Comparison of ENCODE assay signal across 8 cellular contexts in the genomic region with DNA sequence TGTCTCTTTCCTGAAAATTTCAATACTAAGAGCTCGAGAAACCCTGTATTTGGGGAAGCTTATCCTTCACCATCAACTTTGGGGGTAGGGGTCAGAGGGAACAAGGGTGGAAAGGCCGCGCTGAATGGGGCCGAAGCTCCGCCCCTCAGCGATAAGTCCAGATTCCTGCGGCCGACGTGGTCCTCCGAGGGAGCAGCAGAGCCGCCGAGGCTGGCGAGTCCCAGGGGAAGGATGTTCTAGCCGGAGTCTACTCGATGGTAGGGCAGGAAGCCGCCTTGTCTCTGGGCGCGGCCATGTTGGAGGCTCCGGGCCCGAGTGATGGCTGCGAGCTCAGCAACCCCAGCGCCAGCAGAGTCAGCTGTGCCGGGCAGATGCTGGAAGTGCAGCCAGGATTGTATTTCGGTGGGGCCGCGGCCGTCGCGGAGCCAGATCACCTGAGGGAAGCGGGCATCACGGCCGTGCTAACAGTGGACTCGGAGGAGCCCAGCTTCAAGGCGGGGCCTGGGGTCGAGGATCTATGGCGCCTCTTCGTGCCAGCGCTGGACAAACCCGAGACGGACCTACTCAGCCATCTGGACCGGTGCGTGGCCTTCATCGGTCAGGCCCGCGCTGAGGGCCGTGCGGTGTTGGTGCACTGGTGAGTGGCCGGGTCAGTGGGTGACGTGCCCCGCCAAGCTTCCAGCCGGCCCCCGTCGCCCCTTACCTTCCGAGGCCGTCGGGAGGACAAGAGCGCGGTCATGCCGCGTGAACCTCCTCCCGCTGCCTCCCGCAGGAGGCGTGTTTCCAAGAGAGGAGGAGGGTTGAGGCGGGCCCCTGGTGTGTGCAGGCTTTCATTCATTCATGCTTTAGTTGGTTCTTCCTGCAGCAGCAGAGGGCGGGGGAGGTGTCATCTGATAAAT. TPM values are rescaled to one million over a fixed set of nuclear protein-coding genes. Genes with fewer than 3 reads are reported as not detected.
DNase-seq lines count a peak whose midpoint lies in the region; ATAC-seq and TF ChIP-seq lines count a peak whose summit lies in the region.

A gene with protein sequence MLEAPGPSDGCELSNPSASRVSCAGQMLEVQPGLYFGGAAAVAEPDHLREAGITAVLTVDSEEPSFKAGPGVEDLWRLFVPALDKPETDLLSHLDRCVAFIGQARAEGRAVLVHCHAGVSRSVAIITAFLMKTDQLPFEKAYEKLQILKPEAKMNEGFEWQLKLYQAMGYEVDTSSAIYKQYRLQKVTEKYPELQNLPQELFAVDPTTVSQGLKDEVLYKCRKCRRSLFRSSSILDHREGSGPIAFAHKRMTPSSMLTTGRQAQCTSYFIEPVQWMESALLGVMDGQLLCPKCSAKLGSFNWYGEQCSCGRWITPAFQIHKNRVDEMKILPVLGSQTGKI (plus strand): TSS at position 278 of the 899 bp plus-strand sequence. CDS start 16 bp downstream, at position 294.

- H3K4me2 ChIP-seq in GM23248 (ENCODE audit: unreplicated experiment) = peak within 1 kb of the TSS; percentile 85

- H3K79me2 ChIP-seq in GM23248 (ENCODE audit: insufficient read depth) = peaks cover 46% of the 10 kb centered on the region

- peaks cover 42% of the 10 kb centered on the region for H3K36me3 Mint-ChIP-seq in activated T-helper 2 cell treated with anti-CD3 and anti-CD28 coated beads, Interferon-gamma antibody, Interleukin-2, Interleukin-4, amounts not matched to agents 10 μg/mL and 5 μg/mL and 100 μg/mL, durations not matched to agents 14 hours and 24 hours and 36 hours (ENCODE audit: low read depth)
- peaks cover 13% of the 10 kb centered on the region for H3K36me3 Mint-ChIP-seq in natural killer cell

- H3K4me1 ChIP-seq in GM23248 (ENCODE audit: insufficient read depth) (peaks cover 19% of the 10 kb centered on the region), RWPE2 (ENCODE audit: insufficient read depth, poor library complexity, severe bottlenecking) (peaks cover 10% of the 10 kb centered on the region)

- no peaks in the 10 kb centered on the region for H3K9me3 ChIP-seq in GM23248 (ENCODE audit: low read depth)
- H3K9me3 ChIP-seq in RWPE2 (ENCODE audit: severe bottlenecking) = no peaks in the 10 kb centered on the region

- peak within 1 kb of the TSS; percentile 89 for H2AFZ ChIP-seq in GM23248

- no peaks in the 10 kb centered on the region for H3F3A ChIP-seq in GM23248 (ENCODE audit: insufficient read depth)

- H4K20me1 ChIP-seq in GM23248 (ENCODE audit: insufficient read depth) = no peaks in the 10 kb centered on the region

- no peaks in the 10 kb centered on the region for H3K9me2 ChIP-seq in GM23248 (ENCODE audit: insufficient read depth)

- H3K27me3 ChIP-seq in GM23248 (replicated peaks; ENCODE audit: insufficient read depth) (no peaks in the 10 kb centered on the region), RWPE2 (ENCODE audit: insufficient read depth, poor library complexity, severe bottlenecking) (no peaks in the 10 kb centered on the region)

- 1 to 2% methylated on average over 52 to 54 of the region's 65 CpGs for WGBS in GM23248 (ENCODE audit: low coverage in 1 of 2, low lambda C conversion rate in 2 of 2, missing lambda C conversion rate in 2 of 2), 2 experiments

- peak; percentile 95 for DNase-seq in EL
- DNase-seq in GM23248 = peak; percentile 99
- peak; percentile 95 for DNase-seq in LHCN-M2 (ENCODE audit: low read depth)
- peak; percentile 96 for DNase-seq in RWPE2 (ENCODE audit: low spot score)
- DNase-seq in activated T-helper 2 cell treated with anti-CD3 and anti-CD28 coated beads, Interferon-gamma antibody, Interleukin-2, Interleukin-4, amounts not matched to agents 10 μg/mL and 5 μg/mL and 100 μg/mL, durations not matched to agents 14 hours and 24 hours and 36 hours (ENCODE audit: low spot score) = peak; percentile 83
- peak; percentile 96 for DNase-seq in fibroblast of mammary gland (ENCODE audit: low read depth)
- DNase-seq in natural killer cell = peak; percentile 72
- DNase-seq in stimulated activated naive CD8-positive, alpha-beta T cell treated with anti-CD3 and anti-CD28 coated beads, Interleukin-15, Interleukin-2, amounts not matched to agents 100 U/mL and 50 U/mL, for 24 hours = peak; percentile 90

- peak; percentile 33 for TF ChIP-seq CTCF in RWPE2 (IDR thresholded peaks at IDR 0.05; ENCODE audit: poor library complexity, severe bottlenecking)
- TF ChIP-seq CTCF in fibroblast of mammary gland (conservative IDR thresholded peaks at IDR 0.05; ENCODE audit: control insufficient read depth, insufficient read depth, low read depth, low read length) = peak; percentile 2
- TF ChIP-seq CTCF in natural killer cell (IDR thresholded peaks at IDR 0.05) = no peak

- H3K36me3 ChIP-seq in GM23248 (ENCODE audit: low read depth) (peaks cover 32% of the 10 kb centered on the region), RWPE2 (ENCODE audit: low read depth) (peaks cover 38% of the 10 kb centered on the region)

- peak within 1 kb of the TSS; percentile 96 for H3K27ac ChIP-seq in GM23248
- H3K27ac ChIP-seq in RWPE2 (ENCODE audit: poor library complexity, severe bottlenecking) = peak within 1 kb of the TSS; percentile 64

- H3K27me3 Mint-ChIP-seq in activated T-helper 2 cell treated with anti-CD3 and anti-CD28 coated beads, Interferon-gamma antibody, Interleukin-2, Interleukin-4, amounts not matched to agents 10 μg/mL and 5 μg/mL and 100 μg/mL, durations not matched to agents 14 hours and 24 hours and 36 hours (ENCODE audit: low read depth) = peaks cover 11% of the 10 kb centered on the region
- peaks cover 0 to 7% of the 10 kb centered on the region in 2 donors for H3K27me3 Mint-ChIP-seq in natural killer cell (ENCODE audit: low read depth in 2 of 2)

- H3K27ac Mint-ChIP-seq in activated T-helper 2 cell treated with anti-CD3 and anti-CD28 coated beads, Interferon-gamma antibody, Interleukin-2, Interleukin-4, amounts not matched to agents 10 μg/mL and 5 μg/mL and 100 μg/mL, durations not matched to agents 14 hours and 24 hours and 36 hours = peak within 1 kb of the TSS; percentile 99
- peak within 1 kb of the TSS; percentile 89 to 93 for H3K27ac Mint-ChIP-seq in natural killer cell

- intact Hi-C loops in activated T-helper 2 cell treated with anti-CD3 and anti-CD28 coated beads, Interferon-gamma antibody, Interleukin-2, Interleukin-4, amounts not matched to agents 10 μg/mL and 5 μg/mL and 100 μg/mL, durations not matched to agents 14 hours and 24 hours and 36 hours (cut with micrococcal nuclease) = loop anchor here (1.0 kb wide), 1 partner anchor 17 kb away; a partner anchor contains a TSS
- intact Hi-C loops in natural killer cell (cut with micrococcal nuclease) = no loop called here

- peaks cover 39% of the 10 kb centered on the region for H3K4me1 Mint-ChIP-seq in activated T-helper 2 cell treated with anti-CD3 and anti-CD28 coated beads, Interferon-gamma antibody, Interleukin-2, Interleukin-4, amounts not matched to agents 10 μg/mL and 5 μg/mL and 100 μg/mL, durations not matched to agents 14 hours and 24 hours and 36 hours (ENCODE audit: low read depth)
- peaks cover 30 to 32% of the 10 kb centered on the region in 2 donors for H3K4me1 Mint-ChIP-seq in natural killer cell

- ATAC-seq in RWPE2 (ENCODE audit: low read depth) (peak; percentile 98), natural killer cell (peak; percentile 94 to 98 (median 97))
- peak; percentile 98 for ATAC-seq in stimulated activated naive CD8-positive, alpha-beta T cell treated with anti-CD3 and anti-CD28 coated beads, Interleukin-15, Interleukin-2, amounts not matched to agents 100 U/mL and 50 U/mL, for 24 hours

- H3K4me3 ChIP-seq in GM23248 = peak within 1 kb of the TSS; percentile 94
- H3K4me3 ChIP-seq in RWPE2 (ENCODE audit: severe bottlenecking) = peak within 1 kb of the TSS; percentile 75
- H3K4me3 ChIP-seq in fibroblast of mammary gland (ENCODE audit: control insufficient read depth, low read depth, low read length) = peak within 1 kb of the TSS; percentile 92

- H3K9me3 Mint-ChIP-seq in activated T-helper 2 cell treated with anti-CD3 and anti-CD28 coated beads, Interferon-gamma antibody, Interleukin-2, Interleukin-4, amounts not matched to agents 10 μg/mL and 5 μg/mL and 100 μg/mL, durations not matched to agents 14 hours and 24 hours and 36 hours = peaks cover 10% of the 10 kb centered on the region
- H3K9me3 Mint-ChIP-seq in natural killer cell = no peaks in the 10 kb centered on the region

- H3K9ac ChIP-seq in GM23248 = peak within 1 kb of the TSS; percentile 95

- in situ Hi-C loops in GM23248 (cut with MboI) = loop anchor here (10.0 kb wide), 1 partner anchor 265 kb away; no protein-coding TSS in a partner anchor

- peak within 1 kb of the TSS; percentile 99 for H3K4me3 Mint-ChIP-seq in activated T-helper 2 cell treated with anti-CD3 and anti-CD28 coated beads, Interferon-gamma antibody, Interleukin-2, Interleukin-4, amounts not matched to agents 10 μg/mL and 5 μg/mL and 100 μg/mL, durations not matched to agents 14 hours and 24 hours and 36 hours (ENCODE audit: low read depth)
- H3K4me3 Mint-ChIP-seq in natural killer cell = peak within 1 kb of the TSS; percentile 99

RNA-seq across cellular contexts. Expression of the gene that starts here (rescaled TPM):
- total RNA-seq in GM23248 (2014; rRNA removed; shearing (Covaris generic)) = 27.4 and 34.2 TPM in 2 replicates
- polyA plus RNA-seq in GM23248 (2016; fragmentation: Nextera tagmentation; extraction: Ambion mirVana) = 29.9 and 34.9 TPM in 2 replicates
- total RNA-seq in LHCN-M2 (2014; rRNA removed) (28.0 and 29.1 TPM in 2 replicates), natural killer cell (10 to 100 TPM; 26.9 to 31.7 (median 28.5) TPM)
- 19.0 TPM for polyA plus RNA-seq in LHCN-M2 (2012)
- 31.2 and 38.0 TPM in 2 replicates for total RNA-seq in activated T-helper 2 cell treated with anti-CD3 and anti-CD28 coated beads, Interferon-gamma antibody, Interleukin-2, Interleukin-4, amounts not matched to agents 10 μg/mL and 5 μg/mL and 100 μg/mL, durations not matched to agents 14 hours and 24 hours and 36 hours

Comparison
In these comparisons a context has a peak if more than half of its experiments do, and no peak if none do; other contexts are left out.
1. Peak in every context shown above with its lines: DNase-seq, ATAC-seq, H3K4me3 ChIP-seq and H3K27ac ChIP-seq.